Comparison of ENCODE assay signal across 8 cellular contexts in genomic region chr9:15552641-15553527, GRCh38. TPM values are rescaled to one million over a fixed set of nuclear protein-coding genes. Genes with fewer than 3 reads are reported as not detected.
A peak's percentile ranks its signal among the peaks of the same experiment; 100 is the strongest.
DNase-seq lines count a peak whose midpoint lies in the region; ATAC-seq and TF ChIP-seq lines count a peak whose summit lies in the region.

Gene CCDC171, plus strand, starts transcription at chr9:15553043. Its CDS starts 11,046 bp downstream, at chr9:15564089.

- peak within 1 kb of the TSS; percentile 73 for H3K9ac ChIP-seq in duodenal mucosa (ENCODE audit: low read depth in 1 of 2, low read length in 2 of 2)

- H3K27me3 ChIP-seq in CD8-positive, alpha-beta T cell (ENCODE audit: insufficient read depth, low read length): no peaks in the 10 kb centered on the region
- H3K27me3 ChIP-seq in duodenal mucosa (ENCODE audit: control insufficient read depth in 1 of 2, insufficient read depth in 2 of 2, low read length in 2 of 2) (no peaks in the 10 kb centered on the region), lower lobe of right lung (ENCODE audit: low read depth) (no peaks in the 10 kb centered on the region)

- H3K27ac ChIP-seq in CD8-positive, alpha-beta T cell (ENCODE audit: low read depth, low read length): peak within 1 kb of the TSS; percentile 75
- H3K27ac ChIP-seq in duodenal mucosa (ENCODE audit: low read depth, low read length) (peak within 1 kb of the TSS; percentile 81), lower lobe of right lung (peak within 1 kb of the TSS; percentile 83)

- H3K4me3 ChIP-seq in CD8-positive, alpha-beta T cell (ENCODE audit: low read depth, low read length): peak within 1 kb of the TSS; percentile 98
- H3K4me3 ChIP-seq in duodenal mucosa (ENCODE audit: low read depth in 1 of 2, low read length in 2 of 2) (peak within 1 kb of the TSS; percentile 88 to 100), lower lobe of right lung (peak within 1 kb of the TSS; percentile 91)

- ATAC-seq in CD8-positive, alpha-beta T cell: peak; percentile 79
- peak; percentile 72 for ATAC-seq in GM19452 (IDR thresholded peaks at IDR 0.05; ENCODE audit: unreplicated experiment)
- ATAC-seq in HG03575 (IDR thresholded peaks at IDR 0.05; ENCODE audit: extremely low read depth, insufficient number of reproducible peaks, low FRiP score, unreplicated experiment): peak; percentile 43
- peak; percentile 99 for ATAC-seq in lower lobe of right lung

- no peaks in the 10 kb centered on the region for H3K4me1 ChIP-seq in CD8-positive, alpha-beta T cell (ENCODE audit: insufficient read depth, low read length)
- H3K4me1 ChIP-seq in duodenal mucosa (ENCODE audit: control insufficient read depth in 1 of 2, insufficient read depth in 2 of 2, low read length in 2 of 2): peaks cover 4 to 16% of the 10 kb centered on the region in 2 donors
- peaks cover 11% of the 10 kb centered on the region for H3K4me1 ChIP-seq in lower lobe of right lung

- peak within 1 kb of the TSS; percentile 82 for H3K27ac Mint-ChIP-seq in CD8-positive, alpha-beta T cell
- H3K27ac Mint-ChIP-seq in activated CD4-positive, alpha-beta memory T cell treated with anti-CD3 and anti-CD28 coated beads for 36 hours: peak within 1 kb of the TSS; percentile 61

- peaks cover 9% of the 10 kb centered on the region for H3K4me1 Mint-ChIP-seq in CD8-positive, alpha-beta T cell (ENCODE audit: low read depth)
- H3K4me1 Mint-ChIP-seq in activated CD4-positive, alpha-beta memory T cell treated with anti-CD3 and anti-CD28 coated beads for 36 hours (ENCODE audit: low read depth): peaks cover 11% of the 10 kb centered on the region

- no peaks in the 10 kb centered on the region for H3K9me3 Mint-ChIP-seq in CD8-positive, alpha-beta T cell
- no peaks in the 10 kb centered on the region for H3K9me3 Mint-ChIP-seq in activated CD4-positive, alpha-beta memory T cell treated with anti-CD3 and anti-CD28 coated beads for 36 hours

- no peaks in the 10 kb centered on the region for H3K36me3 ChIP-seq in CD8-positive, alpha-beta T cell (ENCODE audit: insufficient read depth, low read length)
- H3K36me3 ChIP-seq in duodenal mucosa (ENCODE audit: control insufficient read depth in 1 of 2, insufficient read depth in 2 of 2, low read length in 2 of 2) (no peaks in the 10 kb centered on the region), lower lobe of right lung (no peaks in the 10 kb centered on the region)

- no peak for TF ChIP-seq CTCF in CD8-positive, alpha-beta T cell (IDR thresholded peaks at IDR 0.05)
- TF ChIP-seq CTCF in lower lobe of right lung (IDR thresholded peaks at IDR 0.05): no peak

- DNase-seq in CD8-positive, alpha-beta T cell: peak; percentile 67 to 88 (median 82)
- DNase-seq in NCI-H82 (lab: John Stamatoyannopoulos, UW) (peak; percentile 95), lower lobe of right lung (peak; percentile 95)
- peak; percentile 92 for DNase-seq in activated CD4-positive, alpha-beta memory T cell treated with anti-CD3 and anti-CD28 coated beads for 36 hours
- DNase-seq in stimulated activated CD4-positive, alpha-beta T cell treated with anti-CD3 and anti-CD28 coated beads, TNF-alpha, amount 100 ng/mL, for 1 hour (ENCODE audit: low read depth in 3 of 3, low spot score in 1 of 3): peak; percentile 59 to 73 (median 72)

- H3K36me3 Mint-ChIP-seq in CD8-positive, alpha-beta T cell: peaks cover 8% of the 10 kb centered on the region
- peaks cover 4% of the 10 kb centered on the region for H3K36me3 Mint-ChIP-seq in activated CD4-positive, alpha-beta memory T cell treated with anti-CD3 and anti-CD28 coated beads for 36 hours

- intact Hi-C loops in CD8-positive, alpha-beta T cell (cut with DNase I, micrococcal nuclease): loop anchor here (1.0 to 5.0 kb wide), 8 partner anchors 20 to 256 kb away; partner anchors contain the start of genes SNAPC3 (in 2 of the 2) and TTC39B (in 1 of the 2)
- intact Hi-C loops in activated CD4-positive, alpha-beta memory T cell treated with anti-CD3 and anti-CD28 coated beads for 36 hours (cut with micrococcal nuclease): loop anchor here (1.0 to 5.0 kb wide), 7 partner anchors 42 to 254 kb away; partner anchors contain the start of gene SNAPC3
- intact Hi-C loops in lower lobe of right lung (cut with DNase I): no loop called here

- H3K27me3 Mint-ChIP-seq in CD8-positive, alpha-beta T cell (ENCODE audit: low read depth): no peaks in the 10 kb centered on the region
- H3K27me3 Mint-ChIP-seq in activated CD4-positive, alpha-beta memory T cell treated with anti-CD3 and anti-CD28 coated beads for 36 hours: no peaks in the 10 kb centered on the region

- POLR2A ChIA-PET in CD8-positive, alpha-beta T cell (lab: Charles Lee): interaction anchor here (0.6 to 6.8 kb wide), 8 partner anchors 8 to 233 kb away, joined by 3 to 88 read pairs (median 3); partner anchors contain the start of genes PSIP1 and SNAPC3
- POLR2A ChIA-PET in activated CD4-positive, alpha-beta memory T cell treated with anti-CD3 and anti-CD28 coated beads for 36 hours (lab: Charles Lee): interaction anchor here (0.8 to 2.5 kb wide), 3 partner anchors 12 to 246 kb away, joined by 3 to 30 read pairs (median 5); partner anchors contain the start of genes PSIP1 and TTC39B

- H3K4me3 Mint-ChIP-seq in CD8-positive, alpha-beta T cell: peak within 1 kb of the TSS; percentile 95
- peak within 1 kb of the TSS; percentile 79 for H3K4me3 Mint-ChIP-seq in activated CD4-positive, alpha-beta memory T cell treated with anti-CD3 and anti-CD28 coated beads for 36 hours

- CTCF ChIA-PET in CD8-positive, alpha-beta T cell (lab: Charles Lee): interaction anchor here (0.7 to 2.4 kb wide), 9 partner anchors 11 to 418 kb away, joined by 3 to 9 read pairs (median 5); partner anchors contain the start of gene PSIP1
- CTCF ChIA-PET in activated CD4-positive, alpha-beta memory T cell treated with anti-CD3 and anti-CD28 coated beads for 36 hours (lab: Charles Lee): interaction anchor here (0.7 to 2.1 kb wide), 9 partner anchors 19 to 340 kb away, joined by 3 to 30 read pairs (median 3); partner anchors contain the start of genes PSIP1 and SNAPC3

- H3K9me3 ChIP-seq in CD8-positive, alpha-beta T cell (ENCODE audit: low read length): no peaks in the 10 kb centered on the region
- H3K9me3 ChIP-seq in duodenal mucosa (ENCODE audit: control insufficient read depth in 1 of 2, low read length in 2 of 2) (no peaks in the 10 kb centered on the region), lower lobe of right lung (no peaks in the 10 kb centered on the region)

RNA-seq across cellular contexts. Expression of gene CCDC171, which starts in this region (rescaled TPM):
- 1 to 10 TPM; 1.1 to 1.7 TPM for total RNA-seq in CD8-positive, alpha-beta T cell
- 1 to 10 TPM; 2.5 to 2.7 TPM for total RNA-seq in activated CD4-positive, alpha-beta memory T cell treated with anti-CD3 and anti-CD28 coated beads for 36 hours
- total RNA-seq in lower lobe of right lung: 2.9 TPM

Comparison
In these comparisons a context has a peak if more than half of its experiments do, and no peak if none do; other contexts are left out.
1. Peak in every context shown above with its lines: DNase-seq, ATAC-seq, H3K4me3 ChIP-seq and H3K27ac ChIP-seq.
2. ATAC-seq: peak in every context shown above with its lines; median percentile 99 in lower lobe of right lung; 79 in CD8-positive, alpha-beta T cell; 72 in GM19452; 43 in HG03575.